ENCODE assay signal across 14 cellular contexts in the genomic region with DNA sequence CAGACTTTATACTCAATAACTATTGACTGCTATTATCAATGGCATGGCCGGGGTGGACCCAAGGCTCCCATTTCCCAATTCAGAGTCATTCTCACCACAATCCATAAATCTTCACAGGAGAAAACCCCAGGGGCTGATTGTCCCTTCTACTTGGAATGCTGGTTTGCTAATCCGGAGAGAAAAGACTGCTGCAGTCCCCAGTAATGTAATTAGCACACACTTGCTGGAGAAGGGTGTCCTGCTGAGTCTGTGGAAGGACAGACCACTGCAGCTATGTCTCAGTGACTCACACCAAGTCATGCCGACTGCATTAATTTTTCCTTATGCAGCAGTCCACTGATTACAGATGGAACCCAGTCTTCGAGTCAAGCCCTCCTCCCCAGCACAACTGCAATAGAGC. TPM values are rescaled to one million over a fixed set of nuclear protein-coding genes. Genes with fewer than 3 reads are reported as not detected.
DNase-seq lines count a peak whose midpoint lies in the region; TF ChIP-seq lines count a peak whose summit lies in the region.
"Had no signal": no experiment of that assay in that cellular context is flagged by ENCODE, and none has a peak within 500 bp of the region (broad histone marks: within the 10 kb centered on the region; RNA-seq: fewer than 3 reads in every experiment).

No MANE protein-coding gene starts in this region.

- H3K56ac ChIP-seq in mesendoderm (ENCODE audit: low read length), result no peak overlapping the region

- H4K5ac ChIP-seq in mesendoderm (ENCODE audit: low read length), result no peak overlapping the region

- in situ Hi-C loops in brain microvascular endothelial cell (cut with HindIII; ENCODE audit: low pct_ligation_motif_present, low sequenced_read_pairs), result no loop called here

- CTCF ChIA-PET in OCI-LY7 (lab: Charles Lee; ENCODE audit: unreplicated experiment), result no interaction called here

- H3K23ac ChIP-seq in mesendoderm (ENCODE audit: low read length), result no peak overlapping the region

- POLR2A ChIA-PET in OCI-LY7 (lab: Charles Lee), result no interaction called here

- DNase-seq in EH (ENCODE audit: low read depth) (peak; percentile 92), brain microvascular endothelial cell (peak; percentile 52), mesendoderm (peak; percentile 98), OCI-LY7 (ENCODE audit: low spot score) (no peak), esophagus squamous epithelium (lab: John Stamatoyannopoulos, UW) (no peak), SKM-1 (lab: John Stamatoyannopoulos, UW; ENCODE audit: unreplicated experiment) (no peak), NCI-H2227 treated with DMSO at 0.1 percent for 48 hours (lab: John Stamatoyannopoulos, UW) (no peak)
- DNase-seq: activated CD4-positive, CD25-positive, alpha-beta regulatory T cell treated with anti-CD3 and anti-CD28 coated beads, Interleukin-2, amount 50 U/mL, for 72 hours; activated naive CD4-positive, alpha-beta T cell treated with anti-CD3 and anti-CD28 coated beads, Interleukin-2, amount 50 U/mL, for 16 hours; mammary epithelial cell; NCI-H2081; NCI-H748 treated with DMSO at 0.1 percent for 48 hours; T-helper 17 cell had no signal

- H3K27ac ChIP-seq in HUES64 (ENCODE audit: low read depth, low read length) (peak overlapping the region; percentile 44), brain microvascular endothelial cell (no peak overlapping the region), mesendoderm (ENCODE audit: low read depth, low read length) (peak overlapping the region; percentile 78), OCI-LY7 (ENCODE audit: low read depth, low read length, poor library complexity, severe bottlenecking) (no peak overlapping the region), esophagus squamous epithelium (no peak overlapping the region)

- H3K4me3 ChIP-seq in HUES64 (ENCODE audit: low read length) (no peak overlapping the region), brain microvascular endothelial cell (ENCODE audit: low read depth, low read length) (no peak overlapping the region), mesendoderm (ENCODE audit: low read length) (no peak overlapping the region), OCI-LY7 (ENCODE audit: low read depth, low read length, poor library complexity, severe bottlenecking) (no peak overlapping the region), esophagus squamous epithelium (no peak overlapping the region)

- no peaks in the 10 kb centered on the region for H3K9me3 ChIP-seq in HUES64 (ENCODE audit: insufficient read depth, low read depth, low read length)
- no peaks in the 10 kb centered on the region for H3K9me3 ChIP-seq in OCI-LY7 (ENCODE audit: low read length)
- no peaks in the 10 kb centered on the region for H3K9me3 ChIP-seq in esophagus squamous epithelium

- no peak overlapping the region for H3K9ac ChIP-seq in HUES64 (ENCODE audit: low read depth, low read length)
- no peak overlapping the region for H3K9ac ChIP-seq in mesendoderm (ENCODE audit: low read length)

- no peak for TF ChIP-seq POLR2A in esophagus squamous epithelium (IDR thresholded peaks at IDR 0.05)

- H3K18ac ChIP-seq in mesendoderm (ENCODE audit: low read length), result peak overlapping the region; percentile 78

- no peaks in the 10 kb centered on the region for H3K36me3 ChIP-seq in HUES64 (ENCODE audit: insufficient read depth, low read length)
- H3K36me3 ChIP-seq in brain microvascular endothelial cell (replicated peaks), result no peaks in the 10 kb centered on the region
- no peaks in the 10 kb centered on the region for H3K36me3 ChIP-seq in mesendoderm (ENCODE audit: control insufficient read depth, insufficient read depth, low read length)
- H3K36me3 ChIP-seq in OCI-LY7 (ENCODE audit: insufficient read depth, low read length), result no peaks in the 10 kb centered on the region
- H3K36me3 ChIP-seq in esophagus squamous epithelium, result no peaks in the 10 kb centered on the region

- BruUV-seq in OCI-LY7 (replicated peaks; lab: Mats Ljungman, UMichigan), result no TSS peak

- no peak overlapping the region for H2AFZ ChIP-seq in OCI-LY7 (ENCODE audit: low read length)

- H3K79me2 ChIP-seq in mesendoderm (ENCODE audit: control insufficient read depth, insufficient read depth, low read length), result no peaks in the 10 kb centered on the region
- no peaks in the 10 kb centered on the region for H3K79me2 ChIP-seq in OCI-LY7 (ENCODE audit: insufficient read depth, low read depth, low read length)

- peaks cover 5% of the 10 kb centered on the region; the same call in 1 of the 2 replicates for H3K27me3 ChIP-seq in HUES64 (ENCODE audit: insufficient read depth, low read length)
- no peaks in the 10 kb centered on the region for H3K27me3 ChIP-seq in brain microvascular endothelial cell (replicated peaks)
- no peaks in the 10 kb centered on the region for H3K27me3 ChIP-seq in mesendoderm (ENCODE audit: insufficient read depth, low read length, poor library complexity)
- peaks cover 0 to 46% (median 0%) of the 10 kb centered on the region in 4 donors for H3K27me3 ChIP-seq in esophagus squamous epithelium

- no peak overlapping the region for H2BK15ac ChIP-seq in mesendoderm (replicated peaks; ENCODE audit: low read depth)

- no peaks in the 10 kb centered on the region for H3K9me2 ChIP-seq in OCI-LY7 (ENCODE audit: insufficient read depth, low read length)

- H4K20me1 ChIP-seq in OCI-LY7 (ENCODE audit: insufficient read depth, low read length), result no peaks in the 10 kb centered on the region

- peak overlapping the region; percentile 18 for H2BK120ac ChIP-seq in mesendoderm (ENCODE audit: low read depth, low read length)

- H2BK5ac ChIP-seq in mesendoderm (ENCODE audit: low read length), result peak overlapping the region; percentile 81

- no peak overlapping the region for H2AK5ac ChIP-seq in mesendoderm (ENCODE audit: low read length)

- intact Hi-C loops in OCI-LY7 (cut with micrococcal nuclease; ENCODE audit: unreplicated experiment) (no loop called here), esophagus squamous epithelium (cut with DNase I) (no loop called here)

- H3K4me2 ChIP-seq in mesendoderm (ENCODE audit: low read length) (no peak overlapping the region), OCI-LY7 (ENCODE audit: low read length) (no peak overlapping the region)

- H3K4me1 ChIP-seq in HUES64 (ENCODE audit: insufficient read depth, low read length) (peaks cover 43% of the 10 kb centered on the region), mesendoderm (ENCODE audit: control insufficient read depth, low read depth, low read length) (peaks cover 29% of the 10 kb centered on the region), OCI-LY7 (ENCODE audit: insufficient read depth, low read length, poor library complexity, severe bottlenecking) (peaks cover 8% of the 10 kb centered on the region), esophagus squamous epithelium (no peaks in the 10 kb centered on the region)

- H3K79me1 ChIP-seq in mesendoderm (ENCODE audit: low read length), result no peaks in the 10 kb centered on the region

- WGBS in HUES64, result 14% methylated on average over 4 of the region's 4 CpGs
- no CpG with 5 or more reads among the region's 4 CpGs for WGBS in mesendoderm (ENCODE audit: extremely low coverage, insufficient coverage, low lambda C conversion rate)
- WGBS in esophagus squamous epithelium, 2 donors, result 45 to 49% methylated on average over 4 of the region's 4 CpGs

- H3K4ac ChIP-seq in mesendoderm (ENCODE audit: low read depth, low read length), result no peak overlapping the region

- no peak for TF ChIP-seq CTCF in brain microvascular endothelial cell (IDR thresholded peaks at IDR 0.05; ENCODE audit: low read depth, low read length, missing control alignments)
- TF ChIP-seq CTCF in OCI-LY7 (conservative IDR thresholded peaks at IDR 0.05; ENCODE audit: low read length), result no peak
- TF ChIP-seq CTCF in esophagus squamous epithelium (IDR thresholded peaks at IDR 0.05), result no peak

- peak overlapping the region; percentile 93 for H4K8ac ChIP-seq in mesendoderm (ENCODE audit: low read depth, low read length)

RNA-seq across cellular contexts. Expression of gene ETS1, which starts 5.9 kb away (rescaled TPM):
- 19.5 TPM for polyA plus RNA-seq in HUES64 (2013, experiment 1 of 2)
- 17.2 TPM for polyA plus RNA-seq in HUES64 (2013, experiment 2 of 2)
- 23.7 TPM for polyA plus RNA-seq in mesendoderm (2013, experiment 1 of 2)
- polyA plus RNA-seq in mesendoderm (2013, experiment 2 of 2), result 24.2 TPM
- total RNA-seq in OCI-LY7 (2014; rRNA removed; shearing (Covaris generic)), result 203 and 210 TPM in 2 replicates
- 466 and 503 TPM in 2 replicates for total RNA-seq in OCI-LY7 (2022)
- total RNA-seq in esophagus squamous epithelium, result 10 to 100 TPM in 3 of 4 donors, 1 to 10 TPM in 1; 3.4 to 37.0 (median 16.4) TPM

Comparison
In these comparisons a context has a peak if more than half of its experiments do, and no peak if none do; other contexts are left out.
1. DNase-seq: peak in EH (single experiment), brain microvascular endothelial cell (single experiment) and mesendoderm (single experiment); none in OCI-LY7 (single experiment), esophagus squamous epithelium (single experiment), SKM-1 (single experiment) and NCI-H2227 treated with DMSO at 0.1 percent for 48 hours (single experiment).
2. H3K27ac ChIP-seq: peak in HUES64 (single experiment) and mesendoderm (single experiment); none in brain microvascular endothelial cell (single experiment), OCI-LY7 (single experiment) and esophagus squamous epithelium (0 of 4).
3. RNA of gene ETS1, which starts 5.9 kb away (total RNA-seq): 203 to 503 TPM in OCI-LY7; 3.4 to 37.0 TPM in esophagus squamous epithelium; every median in the first group is over 4 times any median in the second.